Comparison of ENCODE assay signal across 9 cellular contexts in the genomic region with DNA sequence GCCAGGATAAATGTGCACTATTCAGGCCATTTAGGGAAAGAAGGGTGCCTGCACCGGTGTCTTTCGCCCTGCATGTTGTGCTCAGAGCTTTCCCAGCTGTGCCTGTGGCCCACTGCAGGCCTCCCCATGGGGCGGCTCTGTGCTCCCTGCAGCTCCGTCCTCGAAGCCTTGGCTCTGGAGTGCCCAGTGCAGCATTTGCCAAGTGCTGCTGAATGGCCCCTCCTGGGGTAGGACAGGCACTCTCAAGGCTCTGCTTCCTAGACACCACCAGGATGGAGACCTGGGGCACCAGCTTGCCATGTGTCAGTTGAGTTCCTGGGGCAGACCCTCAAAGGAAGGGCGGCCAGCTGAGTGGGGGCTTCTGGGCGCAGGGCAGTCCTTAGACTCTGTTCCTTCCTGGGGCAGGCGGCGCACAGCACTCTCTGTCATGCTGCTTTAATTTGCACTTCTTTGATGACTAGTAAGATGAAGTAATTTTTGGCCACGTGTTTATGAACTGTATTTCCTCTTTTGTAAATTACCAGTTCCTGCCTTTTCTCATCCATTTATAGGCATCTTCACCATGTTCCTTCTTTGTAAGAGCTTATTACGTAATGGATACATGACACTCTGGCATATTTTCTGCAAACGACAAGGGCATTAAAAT. TPM values are rescaled to one million over a fixed set of nuclear protein-coding genes. Genes with fewer than 3 reads are reported as not detected.
A peak's percentile ranks its signal among the peaks of the same experiment; 100 is the strongest.
DNase-seq lines count a peak whose midpoint lies in the region; ATAC-seq and TF ChIP-seq lines count a peak whose summit lies in the region.
"Had no signal": no experiment of that assay in that cellular context is flagged by ENCODE, and none has a peak within 500 bp of the region (broad histone marks: within the 10 kb centered on the region; RNA-seq: fewer than 3 reads in every experiment).

No MANE protein-coding gene starts in this region.

- intact Hi-C loops in left ventricle myocardium superior (cut with micrococcal nuclease), result no loop called here
- intact Hi-C loops in activated T-helper 2 cell treated with anti-CD3 and anti-CD28 coated beads, Interferon-gamma antibody, Interleukin-2, Interleukin-4, amounts not matched to agents 10 μg/mL and 5 μg/mL and 100 μg/mL, durations not matched to agents 14 hours and 24 hours and 36 hours (cut with micrococcal nuclease), result no loop called here

- H3K4me3 Mint-ChIP-seq in GM23338, result no peak overlapping the region
- no peak overlapping the region for H3K4me3 Mint-ChIP-seq in activated T-helper 2 cell treated with anti-CD3 and anti-CD28 coated beads, Interferon-gamma antibody, Interleukin-2, Interleukin-4, amounts not matched to agents 10 μg/mL and 5 μg/mL and 100 μg/mL, durations not matched to agents 14 hours and 24 hours and 36 hours (ENCODE audit: low read depth)

- peak; percentile 65 for DNase-seq in AG08395 (ENCODE audit: low spot score)
- peak; percentile 51 for DNase-seq in activated CD8-positive, alpha-beta memory T cell treated with anti-CD3 and anti-CD28 coated beads, Interleukin-2, amount 50 U/mL, for 4 hours
- DNase-seq in left ventricle myocardium superior, result peak; percentile 42
- no peak for DNase-seq in GM23338 (ENCODE audit: low spot score)
- no peak for DNase-seq in activated T-helper 2 cell treated with anti-CD3 and anti-CD28 coated beads, Interferon-gamma antibody, Interleukin-2, Interleukin-4, amounts not matched to agents 10 μg/mL and 5 μg/mL and 100 μg/mL, durations not matched to agents 14 hours and 24 hours and 36 hours (ENCODE audit: low spot score)

- H3K4me2 ChIP-seq in Loucy (ENCODE audit: low read depth, low read length, poor library complexity, severe bottlenecking), result peak overlapping the region; percentile 40
- no peak overlapping the region for H3K4me2 ChIP-seq in GM23338

- H3K9me3 Mint-ChIP-seq in GM23338, result no peaks in the 10 kb centered on the region
- H3K9me3 Mint-ChIP-seq in activated T-helper 2 cell treated with anti-CD3 and anti-CD28 coated beads, Interferon-gamma antibody, Interleukin-2, Interleukin-4, amounts not matched to agents 10 μg/mL and 5 μg/mL and 100 μg/mL, durations not matched to agents 14 hours and 24 hours and 36 hours, result no peaks in the 10 kb centered on the region

- H3K79me2 ChIP-seq in Loucy (ENCODE audit: insufficient read depth, low read length) (peaks cover 11% of the 10 kb centered on the region; the same call in 1 of the 2 replicates), GM23338 (replicated peaks; ENCODE audit: insufficient read depth) (no peaks in the 10 kb centered on the region)

- ATAC-seq in left ventricle myocardium superior (peak; percentile 37), GM23338 (no peak), GM21367 (IDR thresholded peaks at IDR 0.05; ENCODE audit: unreplicated experiment) (no peak), HG02763 (IDR thresholded peaks at IDR 0.05; ENCODE audit: unreplicated experiment) (no peak)

- H3K36me3 Mint-ChIP-seq in GM23338 (ENCODE audit: low read depth), result no peaks in the 10 kb centered on the region; the same call in 2 of the 3 replicates
- no peaks in the 10 kb centered on the region for H3K36me3 Mint-ChIP-seq in activated T-helper 2 cell treated with anti-CD3 and anti-CD28 coated beads, Interferon-gamma antibody, Interleukin-2, Interleukin-4, amounts not matched to agents 10 μg/mL and 5 μg/mL and 100 μg/mL, durations not matched to agents 14 hours and 24 hours and 36 hours (ENCODE audit: low read depth)

- H3K27ac Mint-ChIP-seq in GM23338, result no peak overlapping the region
- H3K27ac Mint-ChIP-seq in activated T-helper 2 cell treated with anti-CD3 and anti-CD28 coated beads, Interferon-gamma antibody, Interleukin-2, Interleukin-4, amounts not matched to agents 10 μg/mL and 5 μg/mL and 100 μg/mL, durations not matched to agents 14 hours and 24 hours and 36 hours, result no peak overlapping the region

- H3K27me3 Mint-ChIP-seq in GM23338 (ENCODE audit: insufficient read depth, low read depth, poor library complexity), result peaks cover 21% of the 10 kb centered on the region
- no peaks in the 10 kb centered on the region for H3K27me3 Mint-ChIP-seq in activated T-helper 2 cell treated with anti-CD3 and anti-CD28 coated beads, Interferon-gamma antibody, Interleukin-2, Interleukin-4, amounts not matched to agents 10 μg/mL and 5 μg/mL and 100 μg/mL, durations not matched to agents 14 hours and 24 hours and 36 hours (ENCODE audit: low read depth)

- H2AFZ ChIP-seq in Loucy (ENCODE audit: low read length) (0 out of 2 replicates have a peak overlapping the region, but pooled peaks have one; percentile 16), GM23338 (no peak overlapping the region)

- H3K4me3 ChIP-seq in Loucy (ENCODE audit: low read length, poor library complexity, severe bottlenecking) (no peak overlapping the region), GM23338 (no peak overlapping the region)
- H3K4me3 ChIP-seq: SJCRH30 had no signal

- H4K20me1 ChIP-seq in Loucy (ENCODE audit: insufficient read depth, low read length, poor library complexity, severe bottlenecking) (no peaks in the 10 kb centered on the region), GM23338 (replicated peaks; ENCODE audit: insufficient read depth) (no peaks in the 10 kb centered on the region)

- TF ChIP-seq CTCF in Loucy (conservative IDR thresholded peaks at IDR 0.05; ENCODE audit: low read length) (no peak), GM23338 (conservative IDR thresholded peaks at IDR 0.05; ENCODE audit: low read depth in 2 of 2) (no peak)

- H3K27ac ChIP-seq in GM23338 (ENCODE audit: low read depth), result no peak overlapping the region

- no peaks in the 10 kb centered on the region for H3K9me3 ChIP-seq in Loucy (ENCODE audit: insufficient read depth, low read depth, low read length)
- H3K9me3 ChIP-seq: SJCRH30 had no signal

- H3K9ac ChIP-seq in Loucy (ENCODE audit: low read depth, low read length, poor library complexity, severe bottlenecking), result peak overlapping the region; percentile 55

- H3K9me2 ChIP-seq in Loucy (replicated peaks; ENCODE audit: low read depth, low read length) (no peaks in the 10 kb centered on the region), GM23338 (ENCODE audit: insufficient read depth) (no peaks in the 10 kb centered on the region)

- no peaks in the 10 kb centered on the region for H3K27me3 ChIP-seq in Loucy (ENCODE audit: insufficient read depth, low read length, poor library complexity, severe bottlenecking)
- no peaks in the 10 kb centered on the region for H3K27me3 ChIP-seq in GM23338 (ENCODE audit: insufficient read depth)
- H3K27me3 ChIP-seq: SJCRH30 had no signal

- peaks cover 23% of the 10 kb centered on the region for H3K4me1 Mint-ChIP-seq in GM23338
- H3K4me1 Mint-ChIP-seq in activated T-helper 2 cell treated with anti-CD3 and anti-CD28 coated beads, Interferon-gamma antibody, Interleukin-2, Interleukin-4, amounts not matched to agents 10 μg/mL and 5 μg/mL and 100 μg/mL, durations not matched to agents 14 hours and 24 hours and 36 hours (ENCODE audit: low read depth), result peaks cover 28% of the 10 kb centered on the region

- H3K36me3 ChIP-seq in Loucy (ENCODE audit: insufficient read depth, low read length), result no peaks in the 10 kb centered on the region
- no peaks in the 10 kb centered on the region for H3K36me3 ChIP-seq in GM23338 (ENCODE audit: insufficient read depth)
- H3K36me3 ChIP-seq: SJCRH30 had no signal

- H3F3A ChIP-seq in Loucy (ENCODE audit: low read depth) (peaks cover 7% of the 10 kb centered on the region; the same call in 1 of the 2 replicates), GM23338 (replicated peaks; ENCODE audit: low read depth) (no peaks in the 10 kb centered on the region; the same call in 1 of the 2 replicates)

- H3K4me1 ChIP-seq in Loucy (ENCODE audit: insufficient read depth, low read length, poor library complexity, severe bottlenecking) (peaks cover 53% of the 10 kb centered on the region), GM23338 (ENCODE audit: insufficient read depth) (peaks cover 15% of the 10 kb centered on the region)

TF ChIP-seq in GM23338, 12 proteins besides CTCF, POLR2A, EP300 and RAD21 (continues in another document):
- TF ChIP-seq CREB1 (CRISPR knock-in tag; IDR thresholded peaks at IDR 0.05; ENCODE audit: low read depth), result no peak
- no peak for TF ChIP-seq POLR2AphosphoS5 (IDR thresholded peaks at IDR 0.05; ENCODE audit: low read depth)
- no peak for TF ChIP-seq ZNF331 (CRISPR knock-in tag; IDR thresholded peaks at IDR 0.05; ENCODE audit: low read depth)

RNA-seq across cellular contexts. Expression of gene GNB1L, which starts 32.1 kb away (rescaled TPM):
- 3.4 TPM for total RNA-seq in left ventricle myocardium superior
- 19.2 and 27.8 TPM in 2 replicates for total RNA-seq in GM23338 (2014; rRNA removed; shearing (Covaris generic))
- polyA plus RNA-seq in GM23338 (2016; fragmentation: Nextera tagmentation; extraction: Ambion mirVana), result 15.2 and 17.4 TPM in 2 replicates
- 14.7 and 17.7 TPM in 2 replicates for total RNA-seq in activated T-helper 2 cell treated with anti-CD3 and anti-CD28 coated beads, Interferon-gamma antibody, Interleukin-2, Interleukin-4, amounts not matched to agents 10 μg/mL and 5 μg/mL and 100 μg/mL, durations not matched to agents 14 hours and 24 hours and 36 hours

RNA-seq across cellular contexts. Expression of gene RTL10, which starts 32.1 kb away (rescaled TPM):
- 8.0 TPM for total RNA-seq in left ventricle myocardium superior
- 17.4 and 19.2 TPM in 2 replicates for total RNA-seq in GM23338 (2014; rRNA removed; shearing (Covaris generic))
- polyA plus RNA-seq in GM23338 (2016; fragmentation: Nextera tagmentation; extraction: Ambion mirVana), result 7.8 and 9.4 TPM in 2 replicates
- total RNA-seq in activated T-helper 2 cell treated with anti-CD3 and anti-CD28 coated beads, Interferon-gamma antibody, Interleukin-2, Interleukin-4, amounts not matched to agents 10 μg/mL and 5 μg/mL and 100 μg/mL, durations not matched to agents 14 hours and 24 hours and 36 hours, result 16.6 and 19.0 TPM in 2 replicates

RNA-seq across cellular contexts. Expression of gene COMT, which starts 54.8 kb away (rescaled TPM):
- 83.4 TPM for total RNA-seq in left ventricle myocardium superior
- 29.8 and 35.1 TPM in 2 replicates for total RNA-seq in GM23338 (2014; rRNA removed; shearing (Covaris generic))
- 29.6 and 32.6 TPM in 2 replicates for polyA plus RNA-seq in GM23338 (2016; fragmentation: Nextera tagmentation; extraction: Ambion mirVana)
- total RNA-seq in activated T-helper 2 cell treated with anti-CD3 and anti-CD28 coated beads, Interferon-gamma antibody, Interleukin-2, Interleukin-4, amounts not matched to agents 10 μg/mL and 5 μg/mL and 100 μg/mL, durations not matched to agents 14 hours and 24 hours and 36 hours, result 93.4 and 95.6 TPM in 2 replicates

RNA-seq across cellular contexts. Expression of gene TXNRD2, which starts 54.9 kb away (rescaled TPM):
- total RNA-seq in left ventricle myocardium superior, result 42.4 TPM
- 11.2 and 14.1 TPM in 2 replicates for total RNA-seq in GM23338 (2014; rRNA removed; shearing (Covaris generic))
- polyA plus RNA-seq in GM23338 (2016; fragmentation: Nextera tagmentation; extraction: Ambion mirVana), result 9.2 and 12.4 TPM in 2 replicates
- 19.9 and 20.9 TPM in 2 replicates for total RNA-seq in activated T-helper 2 cell treated with anti-CD3 and anti-CD28 coated beads, Interferon-gamma antibody, Interleukin-2, Interleukin-4, amounts not matched to agents 10 μg/mL and 5 μg/mL and 100 μg/mL, durations not matched to agents 14 hours and 24 hours and 36 hours

Comparison
In these comparisons a context has a peak if more than half of its experiments do, and no peak if none do; other contexts are left out.
1. DNase-seq: peak in AG08395 (single experiment), activated CD8-positive, alpha-beta memory T cell treated with anti-CD3 and anti-CD28 coated beads, Interleukin-2, amount 50 U/mL, for 4 hours (single experiment) and left ventricle myocardium superior (single experiment); none in GM23338 (single experiment) and activated T-helper 2 cell treated with anti-CD3 and anti-CD28 coated beads, Interferon-gamma antibody, Interleukin-2, Interleukin-4, amounts not matched to agents 10 μg/mL and 5 μg/mL and 100 μg/mL, durations not matched to agents 14 hours and 24 hours and 36 hours (single experiment).